In genomic region chr22:26907366-26907765, GRCh38 we compare ENCODE assay signal across 18 cellular contexts.
A peak's percentile ranks its signal among the peaks of the same experiment; 100 is the strongest.
DNase-seq lines count a peak whose midpoint lies in the region; FAIRE-seq and TF ChIP-seq lines count a peak whose summit lies in the region.
"Had no signal": no experiment of that assay in that cellular context is flagged by ENCODE, and none has a peak within 500 bp of the region (broad histone marks: within the 10 kb centered on the region; RNA-seq: fewer than 3 reads in every experiment).

No MANE protein-coding gene starts in this region.

- peak; percentile 37 for FAIRE-seq in urothelium cell line (lab: Jason Lieb, UNC)
- FAIRE-seq: A549, D721Med, G401.6, GM12891, GM19239 had no signal

- no peak for TF ChIP-seq CTCF in GM13977 (IDR thresholded peaks at IDR 0.05; ENCODE audit: extremely low read depth, insufficient read depth, missing control alignments)

- DNase-seq in NCI-H1092 treated with DMSO at 0.1 percent for 48 hours (lab: John Stamatoyannopoulos, UW) (peak; percentile 17), NCI-H1092 (lab: John Stamatoyannopoulos, UW) (no peak), NCI-H345 (lab: John Stamatoyannopoulos, UW) (peak; percentile 29), urothelium cell line (ENCODE audit: low spot score) (no peak), GM13977 (ENCODE audit: low spot score) (no peak), NK-92 (lab: John Stamatoyannopoulos, UW; ENCODE audit: unreplicated experiment) (no peak)
- DNase-seq: AML-193; Caco-2; Calu3; CD4-positive, alpha-beta T cell; CD8-positive, alpha-beta T cell; DMS79 treated with DMSO at 0.1 percent for 48 hours; GF-D8 had no signal

- in situ Hi-C loops in GM13977 (cut with MboI; ENCODE audit: low pct_unique_long_range_greater_than_20kb, low sequenced_read_pairs, unreplicated experiment): no loop called here

Comparison
In these comparisons a context has a peak if more than half of its experiments do, and no peak if none do; other contexts are left out.
1. DNase-seq: peak in NCI-H1092 treated with DMSO at 0.1 percent for 48 hours (single experiment) and NCI-H345 (single experiment); none in NCI-H1092 (single experiment), urothelium cell line (single experiment), GM13977 (single experiment) and NK-92 (single experiment).